Comparison of ENCODE assay signal across 31 cellular contexts in the genomic region with DNA sequence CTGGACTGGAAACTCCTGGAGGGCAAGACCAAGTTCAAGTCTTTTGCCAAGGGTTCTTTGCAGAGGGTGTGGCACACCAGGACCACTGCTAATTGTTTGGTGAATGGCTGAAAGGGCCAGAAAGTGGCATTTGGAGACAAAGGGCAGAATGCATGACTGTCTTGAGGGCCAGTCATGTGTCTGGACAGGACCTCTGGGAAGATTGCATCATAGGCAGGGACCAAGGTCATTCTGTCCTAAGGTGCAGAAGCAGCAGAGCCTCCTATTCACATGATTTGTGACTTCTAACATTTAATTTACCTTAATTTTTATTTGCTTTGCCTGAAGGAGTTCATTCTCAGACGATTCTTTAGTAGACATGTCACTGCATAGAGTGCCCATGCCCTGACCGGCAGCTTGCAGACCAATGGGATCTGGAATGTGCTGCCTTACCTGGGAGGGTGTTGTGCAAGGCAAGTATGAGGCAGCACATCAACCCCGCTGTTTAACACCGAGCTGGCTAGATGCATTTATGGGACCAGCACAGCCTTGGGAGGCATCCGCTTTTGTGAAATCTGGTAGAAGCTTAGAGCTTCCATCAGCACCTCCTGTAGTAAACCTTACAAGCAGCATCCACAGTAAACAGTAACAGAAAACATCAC.
"Had no signal": no experiment of that assay in that cellular context is flagged by ENCODE, and none has a peak within 500 bp of the region (broad histone marks: within the 10 kb centered on the region; RNA-seq: fewer than 3 reads in every experiment).

No MANE protein-coding gene starts in this region.

- H3K4me2 ChIP-seq: hepatocyte had no signal

- H2AFZ ChIP-seq: hepatocyte, parathyroid adenoma had no signal

- H3K27ac Mint-ChIP-seq: effector memory CD8-positive, alpha-beta T cell; mesothelial cell of epicardium; natural killer cell treated with Interleukin-12 subunit alpha and Interleukin-12 subunit beta and Interleukin-15 and Interleukin-18, amount 100 ng/mL, for 72 hours; progenitor cell of endocrine pancreas; stimulated activated naive B cell treated with anti-CD40 and anti-IgM and Interleukin-4, amounts not matched to agents 10 μg/mL and 1 μg/mL and 100 μg/mL, for 72 hours; stimulated activated naive CD8-positive, alpha-beta T cell treated with anti-CD3 and anti-CD28 coated beads, Interleukin-15, Interleukin-2, amounts not matched to agents 100 ng/mL and 50 ng/mL, for 24 hours had no signal

- H3K27me3 Mint-ChIP-seq: progenitor cell of endocrine pancreas had no signal

- H3K36me3 Mint-ChIP-seq: mesothelial cell of epicardium; naive B cell; natural killer cell treated with Interleukin-12 subunit alpha and Interleukin-12 subunit beta and Interleukin-15 and Interleukin-18, amount 100 ng/mL, for 72 hours; stimulated activated naive B cell treated with anti-CD40 and anti-IgM and Interleukin-4, amounts not matched to agents 10 μg/mL and 1 μg/mL and 100 μg/mL, for 72 hours had no signal

- DNase-seq: colonic mucosa; dermis blood vessel endothelial cell; effector memory CD8-positive, alpha-beta T cell; heart left ventricle; kidney glomerular epithelial cell; left colon; left ventricle myocardium superior; mesenchymal stem cell; mucosa of descending colon; naive B cell; right lobe of liver; small intestine; stimulated activated CD4-positive, alpha-beta T cell treated with anti-CD3 and anti-CD28 coated beads, Interleukin-15, amount 100 ng/mL, for 24 hours; stimulated activated CD4-positive, alpha-beta T cell treated with anti-CD3 and anti-CD28 coated beads, Interleukin-2, amount 100 ng/mL, for 48 hours; stimulated activated naive B cell treated with anti-CD40 and anti-IgM and Interleukin-4, amounts not matched to agents 10 μg/mL and 1 μg/mL and 100 μg/mL, for 72 hours; transverse colon; upper lobe of right lung had no signal

- H3K4me1 ChIP-seq: colonic mucosa, esophagus muscularis mucosa, gastroesophageal sphincter, parathyroid adenoma, transverse colon, upper lobe of right lung had no signal

- H3K27me3 ChIP-seq: colonic mucosa, esophagus muscularis mucosa, foreskin keratinocyte, heart left ventricle, hepatocyte, right lobe of liver, transverse colon, upper lobe of right lung, vagina had no signal

- H3K4me3 Mint-ChIP-seq: effector memory CD8-positive, alpha-beta T cell; mesothelial cell of epicardium; naive B cell; natural killer cell treated with Interleukin-12 subunit alpha and Interleukin-12 subunit beta and Interleukin-15 and Interleukin-18, amount 100 ng/mL, for 72 hours; neural crest cell; stimulated activated naive B cell treated with anti-CD40 and anti-IgM and Interleukin-4, amounts not matched to agents 10 μg/mL and 1 μg/mL and 100 μg/mL, for 72 hours; stimulated activated naive CD8-positive, alpha-beta T cell treated with anti-CD3 and anti-CD28 coated beads, Interleukin-15, Interleukin-2, amounts not matched to agents 100 ng/mL and 50 ng/mL, for 24 hours had no signal

- FAIRE-seq: endometrium, small intestine had no signal

- H3K4me1 Mint-ChIP-seq: naive B cell; stimulated activated naive B cell treated with anti-CD40 and anti-IgM and Interleukin-4, amounts not matched to agents 10 μg/mL and 1 μg/mL and 100 μg/mL, for 72 hours had no signal

- H3K27ac ChIP-seq: colonic mucosa, esophagus muscularis mucosa, foreskin keratinocyte, gastroesophageal sphincter, heart left ventricle, hepatocyte, parathyroid adenoma, thoracic aorta, transverse colon, upper lobe of right lung, vagina had no signal

- H3K9me3 ChIP-seq: colonic mucosa, esophagus muscularis mucosa, heart left ventricle, mucosa of descending colon, right lobe of liver, thoracic aorta, transverse colon, upper lobe of right lung, vagina had no signal

- H3K9ac ChIP-seq: parathyroid adenoma had no signal

- H3K79me2 ChIP-seq: hepatocyte, parathyroid adenoma had no signal

- ATAC-seq: effector memory CD8-positive, alpha-beta T cell; foreskin keratinocyte; gastroesophageal sphincter; heart left ventricle; left colon; left ventricle myocardium superior; mucosa of descending colon; natural killer cell treated with Interleukin-12 subunit alpha and Interleukin-12 subunit beta and Interleukin-15 and Interleukin-18, amount 100 ng/mL, for 72 hours; stimulated activated naive B cell treated with anti-CD40 and anti-IgM and Interleukin-4, amounts not matched to agents 10 μg/mL and 1 μg/mL and 100 μg/mL, for 72 hours; upper lobe of right lung had no signal

- H3K36me3 ChIP-seq: colonic mucosa, esophagus muscularis mucosa, gastroesophageal sphincter, heart left ventricle, right lobe of liver, thoracic aorta, transverse colon, upper lobe of right lung, vagina had no signal

- H3K9me3 Mint-ChIP-seq: effector memory CD8-positive, alpha-beta T cell; natural killer cell treated with Interleukin-12 subunit alpha and Interleukin-12 subunit beta and Interleukin-15 and Interleukin-18, amount 100 ng/mL, for 72 hours; neural crest cell had no signal

- H3K4me3 ChIP-seq: colonic mucosa, esophagus muscularis mucosa, gastroesophageal sphincter, heart left ventricle, hepatocyte, lung, mucosa of descending colon, right lobe of liver, thoracic aorta, transverse colon, upper lobe of right lung, vagina had no signal
